Comparison of ENCODE assay signal across 13 cellular contexts in the genomic region with DNA sequence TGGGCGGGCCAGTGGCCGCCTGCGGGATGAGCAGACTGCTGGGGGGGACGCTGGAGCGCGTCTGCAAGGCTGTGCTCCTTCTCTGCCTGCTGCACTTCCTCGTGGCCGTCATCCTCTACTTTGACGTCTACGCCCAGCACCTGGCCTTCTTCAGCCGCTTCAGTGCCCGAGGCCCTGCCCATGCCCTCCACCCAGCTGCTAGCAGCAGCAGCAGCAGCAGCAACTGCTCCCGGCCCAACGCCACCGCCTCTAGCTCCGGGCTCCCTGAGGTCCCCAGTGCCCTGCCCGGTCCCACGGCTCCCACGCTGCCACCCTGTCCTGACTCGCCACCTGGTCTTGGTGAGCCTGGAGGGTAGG. TPM values are rescaled to one million over a fixed set of nuclear protein-coding genes. Genes with fewer than 3 reads are reported as not detected.
A peak's percentile ranks its signal among the peaks of the same experiment; 100 is the strongest.
DNase-seq lines count a peak whose midpoint lies in the region; ATAC-seq, FAIRE-seq and TF ChIP-seq lines count a peak whose summit lies in the region.
"Had no signal": no experiment of that assay in that cellular context is flagged by ENCODE, and none has a peak within 500 bp of the region (broad histone marks: within the 10 kb centered on the region; RNA-seq: fewer than 3 reads in every experiment).

No MANE protein-coding gene starts in this region.

- DNase-seq in HepG2 (ENCODE audit: low spot score) (no peak), right lobe of liver (no peak), T-helper 17 cell (no peak), kidney (peak; percentile 64), ureter (ENCODE audit: low spot score) (peak; percentile 44), omental fat pad (ENCODE audit: low spot score) (no peak)
- DNase-seq in activated naive CD4-positive, alpha-beta T cell treated with anti-CD3 and anti-CD28 coated beads, Interleukin-2, amount 10 ng/mL, durations not matched to agents 7 days and 5 days: no peak
- DNase-seq: NCI-H2107, psoas muscle had no signal

- H3K9me3 ChIP-seq in HepG2 (ENCODE audit: low read length): no peaks in the 10 kb centered on the region
- H3K9me3 ChIP-seq in right lobe of liver: no peaks in the 10 kb centered on the region
- H3K9me3 ChIP-seq in T-helper 17 cell (ENCODE audit: control insufficient read depth, low read length, poor library complexity, severe bottlenecking): no peaks in the 10 kb centered on the region
- H3K9me3 ChIP-seq in kidney (ENCODE audit: control insufficient read depth in 1 of 2, low read length in 2 of 2): no peaks in the 10 kb centered on the region
- H3K9me3 ChIP-seq: psoas muscle had no signal

- ATAC-seq in HepG2 (no peak), right lobe of liver (no peak), T-helper 17 cell (no peak), GM18519 (IDR thresholded peaks at IDR 0.05; ENCODE audit: low FRiP score, unreplicated experiment) (no peak), omental fat pad (ENCODE audit: low FRiP score) (no peak)
- ATAC-seq: psoas muscle, WTC11 had no signal

- no peak for TF ChIP-seq RAD21 in HepG2 (CRISPR knock-in tag; IDR thresholded peaks at IDR 0.05)

- intact Hi-C loops in HepG2 (cut with micrococcal nuclease; ENCODE audit: unreplicated experiment): no loop called here
- intact Hi-C loops in right lobe of liver (cut with DNase I): no loop called here
- intact Hi-C loops in kidney (cut with DNase I): no loop called here

- TF ChIP-seq CTCF in HepG2 (CRISPR knock-in tag; IDR thresholded peaks at IDR 0.05) (no peak), right lobe of liver (IDR thresholded peaks at IDR 0.05) (no peak), kidney (IDR thresholded peaks at IDR 0.05; ENCODE audit: borderline replicate concordance, extremely low read depth, insufficient read depth) (no peak), omental fat pad (IDR thresholded peaks at IDR 0.05) (no peak)

- no peak overlapping the region for H3K27ac Mint-ChIP-seq in T-helper 17 cell
- no peak overlapping the region for H3K27ac Mint-ChIP-seq in activated naive CD4-positive, alpha-beta T cell treated with anti-CD3 and anti-CD28 coated beads, Interleukin-2, amount 10 ng/mL, durations not matched to agents 7 days and 5 days
- H3K27ac Mint-ChIP-seq: dendritic cell treated with granulocyte-macrophage colony-stimulating factor and Interleukin-4, amounts not matched to agents 40 ng/mL and 50 ng/mL, for 4 days; WTC11 had no signal

- H3K4me1 ChIP-seq in HepG2 (ENCODE audit: insufficient read depth, low read length) (peaks cover 73% of the 10 kb centered on the region), right lobe of liver (peaks cover 0 to 32% (median 10%) of the 10 kb centered on the region in 4 donors), kidney (ENCODE audit: control insufficient read depth in 1 of 2, insufficient read depth in 1 of 2, low read depth in 1 of 2, low read length in 2 of 2) (peaks cover 7 to 23% of the 10 kb centered on the region in 2 donors)

- POLR2A ChIA-PET in HepG2 (lab: Yijun Ruan, JAX): interaction anchor here (1.2 kb wide), 1 partner anchor 8 kb away, joined by 3 read pairs; no protein-coding TSS in a partner anchor

- no peak overlapping the region for H3K27ac ChIP-seq in HepG2 (ENCODE audit: extremely low read length, insufficient read depth, low read length)
- H3K27ac ChIP-seq in right lobe of liver: no peak overlapping the region
- no peak overlapping the region for H3K27ac ChIP-seq in kidney (ENCODE audit: low read depth in 2 of 2, low read length in 2 of 2)

- H3K36me3 Mint-ChIP-seq in T-helper 17 cell (ENCODE audit: low read depth): peaks cover 17% of the 10 kb centered on the region
- H3K36me3 Mint-ChIP-seq in activated naive CD4-positive, alpha-beta T cell treated with anti-CD3 and anti-CD28 coated beads, Interleukin-2, amount 10 ng/mL, durations not matched to agents 7 days and 5 days: peaks cover 22% of the 10 kb centered on the region

- H4K20me1 ChIP-seq in HepG2 (ENCODE audit: insufficient read depth, low read length): peaks cover 4% of the 10 kb centered on the region; the same call in 1 of the 2 replicates

- H3K4me3 ChIP-seq in HepG2 (replicated peaks in 1 of 3; ENCODE audit: insufficient read depth in 1 of 3, low read depth in 2 of 3, low read length in 3 of 3): peak overlapping the region in 1 of 3 experiments; percentile 87; a peak in 1 of 6 replicates
- H3K4me3 ChIP-seq in right lobe of liver: no peak overlapping the region
- H3K4me3 ChIP-seq in kidney (ENCODE audit: low read length in 2 of 2): no peak overlapping the region

- no peak overlapping the region for H2AFZ ChIP-seq in HepG2 (ENCODE audit: low read length)

- H3K27me3 Mint-ChIP-seq in T-helper 17 cell: no peaks in the 10 kb centered on the region
- peaks cover 11% of the 10 kb centered on the region for H3K27me3 Mint-ChIP-seq in activated naive CD4-positive, alpha-beta T cell treated with anti-CD3 and anti-CD28 coated beads, Interleukin-2, amount 10 ng/mL, durations not matched to agents 7 days and 5 days

- in situ Hi-C loops in HepG2 (cut with HindIII; ENCODE audit: extremely low pct_ligation_motif_present, low pct_unique_long_range_greater_than_20kb): no loop called here

- H3K4me1 Mint-ChIP-seq in T-helper 17 cell: peaks cover 54% of the 10 kb centered on the region
- peaks cover 37% of the 10 kb centered on the region for H3K4me1 Mint-ChIP-seq in activated naive CD4-positive, alpha-beta T cell treated with anti-CD3 and anti-CD28 coated beads, Interleukin-2, amount 10 ng/mL, durations not matched to agents 7 days and 5 days

- CTCF ChIA-PET in HepG2 (lab: Yijun Ruan, JAX; ENCODE audit: low intra/inter-chr PET ratio, low total read pairs): no interaction called here
- CTCF ChIA-PET in activated naive CD4-positive, alpha-beta T cell treated with anti-CD3 and anti-CD28 coated beads, Interleukin-2, amount 10 ng/mL, durations not matched to agents 7 days and 5 days (lab: Charles Lee): no interaction called here

- 95% methylated on average over 14 of the region's 20 CpGs for WGBS in HepG2 (ENCODE audit: low lambda C conversion rate)
- 85% methylated on average over 7 of the region's 20 CpGs for WGBS in right lobe of liver (ENCODE audit: insufficient coverage, low coverage, low lambda C conversion rate, missing lambda C conversion rate)

- H3K4me2 ChIP-seq in HepG2 (ENCODE audit: low read depth, low read length): peak overlapping the region; percentile 91

- no TSS peak for BruUV-seq in HepG2 (replicated peaks; lab: Mats Ljungman, UMichigan)

- TF ChIP-seq POLR2A in HepG2 (IDR thresholded peaks at IDR 0.05; ENCODE audit: insufficient read depth in 1 of 2, low read depth in 2 of 2, low read length in 2 of 2) (no peak), right lobe of liver (IDR thresholded peaks at IDR 0.05) (no peak)

- H3K36me3 ChIP-seq in HepG2 (replicated peaks in 1 of 2; ENCODE audit: control insufficient read depth in 1 of 2, insufficient read depth in 2 of 2, low read length in 2 of 2) (peaks cover 20 to 48% of the 10 kb centered on the region in 2 experiments), right lobe of liver (peaks cover 0 to 14% (median 5%) of the 10 kb centered on the region in 4 donors), kidney (ENCODE audit: control insufficient read depth in 1 of 2, insufficient read depth in 2 of 2, low read length in 2 of 2) (peaks cover 5 to 29% of the 10 kb centered on the region in 2 donors)

- H3K9ac ChIP-seq in HepG2 (ENCODE audit: insufficient read depth, low read depth, low read length) (peak overlapping the region; percentile 76), kidney (ENCODE audit: low read length in 2 of 2) (no peak overlapping the region)

- FAIRE-seq in HepG2 (lab: Jason Lieb, UNC): no peak
- FAIRE-seq in kidney (lab: Jason Lieb, UNC): no peak
- FAIRE-seq: GM12892 had no signal

- H3K79me2 ChIP-seq in HepG2 (ENCODE audit: insufficient read depth, low read length): peaks cover 44% of the 10 kb centered on the region

- peak overlapping the region; percentile 95 for H3K4me3 Mint-ChIP-seq in T-helper 17 cell
- no peak overlapping the region for H3K4me3 Mint-ChIP-seq in activated naive CD4-positive, alpha-beta T cell treated with anti-CD3 and anti-CD28 coated beads, Interleukin-2, amount 10 ng/mL, durations not matched to agents 7 days and 5 days
- H3K4me3 Mint-ChIP-seq: dendritic cell treated with granulocyte-macrophage colony-stimulating factor and Interleukin-4, amounts not matched to agents 40 ng/mL and 50 ng/mL, for 4 days had no signal

- no peaks in the 10 kb centered on the region for H3K9me3 Mint-ChIP-seq in activated naive CD4-positive, alpha-beta T cell treated with anti-CD3 and anti-CD28 coated beads, Interleukin-2, amount 10 ng/mL, durations not matched to agents 7 days and 5 days
- H3K9me3 Mint-ChIP-seq: dendritic cell treated with granulocyte-macrophage colony-stimulating factor and Interleukin-4, amounts not matched to agents 40 ng/mL and 50 ng/mL, for 4 days; WTC11 had no signal

- H3K27me3 ChIP-seq in HepG2 (ENCODE audit: control insufficient read depth in 1 of 2, insufficient read depth in 2 of 2, low read length in 2 of 2) (no peaks in the 10 kb centered on the region), right lobe of liver (no peaks in the 10 kb centered on the region)

- TF ChIP-seq EP300 in HepG2 (IDR thresholded peaks at IDR 0.05; ENCODE audit: low read depth in 2 of 2, low read length in 2 of 2) (no peak), HepG2 (CRISPR knock-in tag; IDR thresholded peaks at IDR 0.05; ENCODE audit: borderline replicate concordance) (no peak)

RNA-seq across cellular contexts. Expression of a gene that starts 2.1 kb away (rescaled TPM):
- total RNA-seq in HepG2 (2016; rRNA removed; fragmentation: Illumina TruSeq; extraction: Trizol) (56.5 and 78.0 TPM in 2 replicates), right lobe of liver (10 to 100 TPM; 13.4 to 49.5 (median 18.5) TPM), T-helper 17 cell (1 to 10 TPM; 2.8 to 3.4 TPM), kidney (25.1 TPM), ureter (39.7 TPM), omental fat pad (10 to 100 TPM; 20.3 to 67.9 (median 42.6) TPM)
- total RNA-seq in HepG2 (2016; cell fraction: cytosol; rRNA removed; fragmentation: Illumina TruSeq; extraction: Trizol; ENCODE audit: low read depth): 81.0 and 86.5 TPM in 2 replicates
- total RNA-seq in HepG2 (2016; cell fraction: insoluble cytoplasmic fraction; rRNA removed; fragmentation: Illumina TruSeq; extraction: Trizol): 57.1 and 86.7 TPM in 2 replicates
- total RNA-seq in HepG2 (2016; cell fraction: membrane; rRNA removed; fragmentation: Illumina TruSeq; extraction: Trizol): 144 and 151 TPM in 2 replicates
- 42.0 and 49.7 TPM in 2 replicates for total RNA-seq in HepG2 (2016; cell fraction: nucleus; rRNA removed; fragmentation: Illumina TruSeq; extraction: Trizol)
- polyA plus RNA-seq in HepG2 (2011; rRNA removed) (41.9 and 57.0 TPM in 2 replicates), kidney (ENCODE audit: insufficient read depth, low read depth, low replicate concordance) (32.5 TPM)
- polyA plus RNA-seq in HepG2 (2011; cell fraction: cytosol; rRNA removed): 39.2 and 66.4 TPM in 2 replicates
- 53.0 and 54.3 TPM in 2 replicates for polyA plus RNA-seq in HepG2 (2011; cell fraction: nucleus; rRNA removed)
- 40.1 and 41.5 TPM in 2 replicates for polyA plus RNA-seq in HepG2 (2012)
- polyA plus RNA-seq in HepG2 (2016; cell fraction: cytosol; fragmentation: Illumina TruSeq; extraction: Trizol; ENCODE audit: low read depth): 96.5 and 101 TPM in 2 replicates
- polyA plus RNA-seq in HepG2 (2016; cell fraction: insoluble cytoplasmic fraction; fragmentation: Illumina TruSeq; extraction: Trizol; ENCODE audit: low read depth): 67.6 and 73.0 TPM in 2 replicates
- 132 and 145 TPM in 2 replicates for polyA plus RNA-seq in HepG2 (2016; cell fraction: membrane; fragmentation: Illumina TruSeq; extraction: Trizol; ENCODE audit: low read depth)
- 86.0 and 90.4 TPM in 2 replicates for polyA plus RNA-seq in HepG2 (2016; cell fraction: nucleus; fragmentation: Illumina TruSeq; extraction: Trizol; ENCODE audit: insufficient read depth, low read depth)
- polyA minus RNA-seq in HepG2 (2011; rRNA and poly(A)+ RNA removed; ENCODE audit: low replicate concordance): 52.0 and 94.8 TPM in 2 replicates
- polyA minus RNA-seq in HepG2 (2011; cell fraction: cytosol; rRNA and poly(A)+ RNA removed): 24.3 and 27.3 TPM in 2 replicates
- polyA minus RNA-seq in HepG2 (2011; cell fraction: nucleus; rRNA and poly(A)+ RNA removed): 13.7 and 15.8 TPM in 2 replicates

RNA-seq across cellular contexts. Expression of a gene that starts 6.4 kb away (rescaled TPM):
- total RNA-seq in HepG2 (2016; rRNA removed; fragmentation: Illumina TruSeq; extraction: Trizol) (76.4 and 161 TPM in 2 replicates), right lobe of liver (100 to 1,000 TPM in 2 of 6 experiments, 10 to 100 TPM in 4; 64.4 to 142 (median 76.9) TPM), T-helper 17 cell (10 to 100 TPM; 72.1 to 80.5 TPM), kidney (156 TPM), ureter (98.3 TPM), omental fat pad (100 to 1,000 TPM; 111 to 223 (median 139) TPM)
- 117 and 155 TPM in 2 replicates for total RNA-seq in HepG2 (2016; cell fraction: cytosol; rRNA removed; fragmentation: Illumina TruSeq; extraction: Trizol; ENCODE audit: low read depth)
- 83.5 and 169 TPM in 2 replicates for total RNA-seq in HepG2 (2016; cell fraction: insoluble cytoplasmic fraction; rRNA removed; fragmentation: Illumina TruSeq; extraction: Trizol)
- 125 and 145 TPM in 2 replicates for total RNA-seq in HepG2 (2016; cell fraction: membrane; rRNA removed; fragmentation: Illumina TruSeq; extraction: Trizol)
- 134 and 145 TPM in 2 replicates for total RNA-seq in HepG2 (2016; cell fraction: nucleus; rRNA removed; fragmentation: Illumina TruSeq; extraction: Trizol)
- polyA plus RNA-seq in HepG2 (2011; rRNA removed) (157 and 169 TPM in 2 replicates), kidney (ENCODE audit: insufficient read depth, low read depth, low replicate concordance) (636 TPM)
- 171 and 212 TPM in 2 replicates for polyA plus RNA-seq in HepG2 (2011; cell fraction: cytosol; rRNA removed)
- polyA plus RNA-seq in HepG2 (2011; cell fraction: nucleus; rRNA removed): 191 and 208 TPM in 2 replicates
- polyA plus RNA-seq in HepG2 (2012): 45.1 and 96.9 TPM in 2 replicates
- 104 and 146 TPM in 2 replicates for polyA plus RNA-seq in HepG2 (2016; cell fraction: cytosol; fragmentation: Illumina TruSeq; extraction: Trizol; ENCODE audit: low read depth)
- polyA plus RNA-seq in HepG2 (2016; cell fraction: insoluble cytoplasmic fraction; fragmentation: Illumina TruSeq; extraction: Trizol; ENCODE audit: low read depth): 64.0 and 66.5 TPM in 2 replicates
- polyA plus RNA-seq in HepG2 (2016; cell fraction: membrane; fragmentation: Illumina TruSeq; extraction: Trizol; ENCODE audit: low read depth): 95.1 and 113 TPM in 2 replicates
- 218 and 233 TPM in 2 replicates for polyA plus RNA-seq in HepG2 (2016; cell fraction: nucleus; fragmentation: Illumina TruSeq; extraction: Trizol; ENCODE audit: insufficient read depth, low read depth)
- polyA minus RNA-seq in HepG2 (2011; rRNA and poly(A)+ RNA removed; ENCODE audit: low replicate concordance): 161 and 288 TPM in 2 replicates
- 33.1 and 37.3 TPM in 2 replicates for polyA minus RNA-seq in HepG2 (2011; cell fraction: cytosol; rRNA and poly(A)+ RNA removed)
- polyA minus RNA-seq in HepG2 (2011; cell fraction: nucleus; rRNA and poly(A)+ RNA removed): 51.0 and 60.8 TPM in 2 replicates

RNA-seq across cellular contexts. Expression of a gene that starts 10.3 kb away (rescaled TPM):
- total RNA-seq in HepG2 (2016; rRNA removed; fragmentation: Illumina TruSeq; extraction: Trizol) (2.2 and 2.9 TPM in 2 replicates), right lobe of liver (1 to 10 TPM; 2.2 to 8.4 (median 3.5) TPM), T-helper 17 cell (1 to 10 TPM; 1.4 to 1.5 TPM), kidney (24.3 TPM), ureter (22.6 TPM), omental fat pad (1 to 10 TPM; 2.3 to 3.6 (median 2.8) TPM)
- total RNA-seq in HepG2 (2016; cell fraction: cytosol; rRNA removed; fragmentation: Illumina TruSeq; extraction: Trizol; ENCODE audit: low read depth): 0.79 and 2.4 TPM in 2 replicates
- 0.95 and 2.5 TPM in 2 replicates for total RNA-seq in HepG2 (2016; cell fraction: insoluble cytoplasmic fraction; rRNA removed; fragmentation: Illumina TruSeq; extraction: Trizol)
- 1.8 and 2.6 TPM in 2 replicates for total RNA-seq in HepG2 (2016; cell fraction: membrane; rRNA removed; fragmentation: Illumina TruSeq; extraction: Trizol)
- total RNA-seq in HepG2 (2016; cell fraction: nucleus; rRNA removed; fragmentation: Illumina TruSeq; extraction: Trizol): 2.8 and 3.1 TPM in 2 replicates
- polyA plus RNA-seq in HepG2 (2011; rRNA removed) (1.4 and 1.8 TPM in 2 replicates), kidney (ENCODE audit: insufficient read depth, low read depth, low replicate concordance) (35.6 TPM)
- polyA plus RNA-seq in HepG2 (2011; cell fraction: cytosol; rRNA removed): 0.59 and 0.82 TPM in 2 replicates
- 8.4 and 10.6 TPM in 2 replicates for polyA plus RNA-seq in HepG2 (2011; cell fraction: nucleus; rRNA removed)
- 2.3 and 3.3 TPM in 2 replicates for polyA plus RNA-seq in HepG2 (2012)
- polyA plus RNA-seq in HepG2 (2016; cell fraction: cytosol; fragmentation: Illumina TruSeq; extraction: Trizol; ENCODE audit: low read depth): 1.3 and 1.8 TPM in 2 replicates
- 2.1 and 2.4 TPM in 2 replicates for polyA plus RNA-seq in HepG2 (2016; cell fraction: insoluble cytoplasmic fraction; fragmentation: Illumina TruSeq; extraction: Trizol; ENCODE audit: low read depth)
- 1.7 and 2.2 TPM in 2 replicates for polyA plus RNA-seq in HepG2 (2016; cell fraction: membrane; fragmentation: Illumina TruSeq; extraction: Trizol; ENCODE audit: low read depth)
- 4.7 and 6.9 TPM in 2 replicates for polyA plus RNA-seq in HepG2 (2016; cell fraction: nucleus; fragmentation: Illumina TruSeq; extraction: Trizol; ENCODE audit: insufficient read depth, low read depth)
- 1.1 and 1.6 TPM in 2 replicates for polyA minus RNA-seq in HepG2 (2011; rRNA and poly(A)+ RNA removed; ENCODE audit: low replicate concordance)
- polyA minus RNA-seq in HepG2 (2011; cell fraction: cytosol; rRNA and poly(A)+ RNA removed): not detected in 2 replicates
- polyA minus RNA-seq in HepG2 (2011; cell fraction: nucleus; rRNA and poly(A)+ RNA removed): 1.2 and 1.9 TPM in 2 replicates

RNA-seq across cellular contexts. Expression of a gene that starts 11.3 kb away (rescaled TPM):
- total RNA-seq in HepG2 (2016; rRNA removed; fragmentation: Illumina TruSeq; extraction: Trizol) (38.3 and 40.5 TPM in 2 replicates), right lobe of liver (10 to 100 TPM in 5 of 6 experiments, 1 to 10 TPM in 1; 8.9 to 27.5 (median 12.0) TPM), T-helper 17 cell (10 to 100 TPM; 17.7 to 24.4 TPM), kidney (24.0 TPM), ureter (32.2 TPM), omental fat pad (10 to 100 TPM; 18.1 to 67.5 (median 23.1) TPM)
- 15.2 TPM in 2 replicates for total RNA-seq in HepG2 (2016; cell fraction: cytosol; rRNA removed; fragmentation: Illumina TruSeq; extraction: Trizol; ENCODE audit: low read depth)
- 33.0 and 37.1 TPM in 2 replicates for total RNA-seq in HepG2 (2016; cell fraction: insoluble cytoplasmic fraction; rRNA removed; fragmentation: Illumina TruSeq; extraction: Trizol)
- 43.0 and 46.2 TPM in 2 replicates for total RNA-seq in HepG2 (2016; cell fraction: membrane; rRNA removed; fragmentation: Illumina TruSeq; extraction: Trizol)
- 21.9 and 28.3 TPM in 2 replicates for total RNA-seq in HepG2 (2016; cell fraction: nucleus; rRNA removed; fragmentation: Illumina TruSeq; extraction: Trizol)
- polyA plus RNA-seq in HepG2 (2011; rRNA removed) (32.2 and 39.3 TPM in 2 replicates), kidney (ENCODE audit: insufficient read depth, low read depth, low replicate concordance) (15.9 TPM)
- polyA plus RNA-seq in HepG2 (2011; cell fraction: cytosol; rRNA removed): 29.8 and 30.1 TPM in 2 replicates
- polyA plus RNA-seq in HepG2 (2011; cell fraction: nucleus; rRNA removed): 143 and 148 TPM in 2 replicates
- polyA plus RNA-seq in HepG2 (2012): 16.3 and 20.7 TPM in 2 replicates
- 16.6 and 18.7 TPM in 2 replicates for polyA plus RNA-seq in HepG2 (2016; cell fraction: cytosol; fragmentation: Illumina TruSeq; extraction: Trizol; ENCODE audit: low read depth)
- 33.1 and 38.5 TPM in 2 replicates for polyA plus RNA-seq in HepG2 (2016; cell fraction: insoluble cytoplasmic fraction; fragmentation: Illumina TruSeq; extraction: Trizol; ENCODE audit: low read depth)
- 41.7 and 43.1 TPM in 2 replicates for polyA plus RNA-seq in HepG2 (2016; cell fraction: membrane; fragmentation: Illumina TruSeq; extraction: Trizol; ENCODE audit: low read depth)
- 50.3 and 52.5 TPM in 2 replicates for polyA plus RNA-seq in HepG2 (2016; cell fraction: nucleus; fragmentation: Illumina TruSeq; extraction: Trizol; ENCODE audit: insufficient read depth, low read depth)
- 71.2 and 144 TPM in 2 replicates for polyA minus RNA-seq in HepG2 (2011; rRNA and poly(A)+ RNA removed; ENCODE audit: low replicate concordance)
- polyA minus RNA-seq in HepG2 (2011; cell fraction: cytosol; rRNA and poly(A)+ RNA removed): 10.3 and 13.5 TPM in 2 replicates
- polyA minus RNA-seq in HepG2 (2011; cell fraction: nucleus; rRNA and poly(A)+ RNA removed): 36.7 and 43.0 TPM in 2 replicates

RNA-seq across cellular contexts. Expression of a gene that starts 34.4 kb away (rescaled TPM):
- total RNA-seq in HepG2 (2016; rRNA removed; fragmentation: Illumina TruSeq; extraction: Trizol): 14.3 and 15.6 TPM in 2 replicates
- 2.4 and 3.1 TPM in 2 replicates for total RNA-seq in HepG2 (2016; cell fraction: cytosol; rRNA removed; fragmentation: Illumina TruSeq; extraction: Trizol; ENCODE audit: low read depth)
- total RNA-seq in HepG2 (2016; cell fraction: insoluble cytoplasmic fraction; rRNA removed; fragmentation: Illumina TruSeq; extraction: Trizol): 13.4 and 14.4 TPM in 2 replicates
- total RNA-seq in HepG2 (2016; cell fraction: membrane; rRNA removed; fragmentation: Illumina TruSeq; extraction: Trizol): 5.8 and 6.8 TPM in 2 replicates
- total RNA-seq in HepG2 (2016; cell fraction: nucleus; rRNA removed; fragmentation: Illumina TruSeq; extraction: Trizol): 15.1 and 20.1 TPM in 2 replicates
- polyA plus RNA-seq in HepG2 (2011; rRNA removed): 12.9 and 15.0 TPM in 2 replicates
- 11.2 and 12.8 TPM in 2 replicates for polyA plus RNA-seq in HepG2 (2011; cell fraction: cytosol; rRNA removed)
- polyA plus RNA-seq in HepG2 (2011; cell fraction: nucleus; rRNA removed): 43.8 and 47.3 TPM in 2 replicates
- 9.7 and 11.8 TPM in 2 replicates for polyA plus RNA-seq in HepG2 (2012)
- 2.2 and 2.4 TPM in 2 replicates for polyA plus RNA-seq in HepG2 (2016; cell fraction: cytosol; fragmentation: Illumina TruSeq; extraction: Trizol; ENCODE audit: low read depth)
- 14.5 and 14.6 TPM in 2 replicates for polyA plus RNA-seq in HepG2 (2016; cell fraction: insoluble cytoplasmic fraction; fragmentation: Illumina TruSeq; extraction: Trizol; ENCODE audit: low read depth)
- polyA plus RNA-seq in HepG2 (2016; cell fraction: membrane; fragmentation: Illumina TruSeq; extraction: Trizol; ENCODE audit: low read depth): 3.4 and 5.4 TPM in 2 replicates
- polyA plus RNA-seq in HepG2 (2016; cell fraction: nucleus; fragmentation: Illumina TruSeq; extraction: Trizol; ENCODE audit: insufficient read depth, low read depth): 47.0 and 47.3 TPM in 2 replicates
- polyA minus RNA-seq in HepG2 (2011; rRNA and poly(A)+ RNA removed; ENCODE audit: low replicate concordance): 37.2 and 43.4 TPM in 2 replicates
- polyA minus RNA-seq in HepG2 (2011; cell fraction: cytosol; rRNA and poly(A)+ RNA removed): 8.7 and 12.3 TPM in 2 replicates
- polyA minus RNA-seq in HepG2 (2011; cell fraction: nucleus; rRNA and poly(A)+ RNA removed): 9.8 and 11.1 TPM in 2 replicates
- 10 to 100 TPM; 12.4 to 18.9 (median 14.8) TPM for total RNA-seq in right lobe of liver
- 10 to 100 TPM; 10.6 to 12.5 TPM for total RNA-seq in T-helper 17 cell
- total RNA-seq in kidney: 33.8 TPM
- 56.1 TPM for polyA plus RNA-seq in kidney (ENCODE audit: insufficient read depth, low read depth, low replicate concordance)
- total RNA-seq in ureter: 22.1 TPM
- total RNA-seq in omental fat pad: 10 to 100 TPM; 18.7 to 23.2 (median 21.1) TPM

Comparison
In these comparisons a context has a peak if more than half of its experiments do, and no peak if none do; other contexts are left out.
1. DNase-seq: peak in kidney (single experiment) and ureter (single experiment); none in HepG2 (single experiment), right lobe of liver (0 of 3), T-helper 17 cell (0 of 3), activated naive CD4-positive, alpha-beta T cell treated with anti-CD3 and anti-CD28 coated beads, Interleukin-2, amount 10 ng/mL, durations not matched to agents 7 days and 5 days (single experiment) and omental fat pad (single experiment).